In the genomic region with DNA sequence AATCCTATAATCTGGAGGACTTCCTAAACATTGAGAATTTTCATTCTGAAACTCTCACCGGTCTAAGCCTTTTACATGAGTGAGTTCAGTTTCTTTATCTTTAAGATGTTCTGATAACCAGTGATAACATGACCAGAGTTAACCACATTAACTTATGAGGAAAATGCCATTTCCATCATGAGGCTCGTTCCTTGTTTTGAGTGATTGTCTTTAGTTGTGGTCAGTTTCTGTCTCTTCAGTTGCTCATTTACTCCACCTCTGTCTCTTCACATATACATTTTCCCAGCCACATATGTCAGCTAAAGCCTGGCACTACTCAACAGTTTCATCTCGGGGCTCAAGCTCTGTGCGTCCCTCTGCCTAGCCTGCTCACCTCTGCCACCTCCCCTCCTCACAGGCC, we compare ENCODE assay signal across 13 cellular contexts.
DNase-seq lines count a peak whose midpoint lies in the region; ATAC-seq, FAIRE-seq and TF ChIP-seq lines count a peak whose summit lies in the region.
"Had no signal": no experiment of that assay in that cellular context is flagged by ENCODE, and none has a peak within 500 bp of the region (broad histone marks: within the 10 kb centered on the region; RNA-seq: fewer than 3 reads in every experiment).

No MANE protein-coding gene starts in this region.

- intact Hi-C loops in sciatic nerve (cut with DNase I) = no loop called here

- H3K4me1 ChIP-seq in keratinocyte (ENCODE audit: control insufficient read depth, extremely low read depth, insufficient read depth, low read length) = peaks cover 32% of the 10 kb centered on the region
- peaks cover 32% of the 10 kb centered on the region for H3K4me1 ChIP-seq in smooth muscle cell (ENCODE audit: low read depth)

- no peaks in the 10 kb centered on the region for H3K27me3 Mint-ChIP-seq in activated CD8-positive, alpha-beta T cell treated with anti-CD3 and anti-CD28 coated beads, Interleukin-2, amount 10 ng/mL, durations not matched to agents 7 days and 5 days (ENCODE audit: low read depth)
- H3K27me3 Mint-ChIP-seq: activated B cell treated with CpG ODN at 0.5 μM for 24 hours; activated naive CD4-positive, alpha-beta T cell treated with anti-CD3 and anti-CD28 coated beads, Interleukin-2, amount 50 U/mL, for 24 hours; stimulated activated naive B cell treated with anti-CD40 and anti-IgM and Interleukin-4, amounts not matched to agents 10 μg/mL and 1 μg/mL and 100 μg/mL, for 72 hours had no signal

- POLR2A ChIA-PET in activated CD8-positive, alpha-beta T cell treated with anti-CD3 and anti-CD28 coated beads, Interleukin-2, amount 10 ng/mL, durations not matched to agents 7 days and 5 days (lab: Charles Lee) = no interaction called here

- no peak overlapping the region for H3K4me3 ChIP-seq in Jurkat, Clone E6-1 (ENCODE audit: low read length)
- no peak overlapping the region for H3K4me3 ChIP-seq in keratinocyte (ENCODE audit: control insufficient read depth in 2 of 3, extremely low read depth in 1 of 3, insufficient read depth in 2 of 3, low read depth in 1 of 3, low read length in 3 of 3)
- H3K4me3 ChIP-seq in smooth muscle cell = no peak overlapping the region

- H3K9me1 ChIP-seq in keratinocyte (ENCODE audit: control insufficient read depth, extremely low read depth, insufficient read depth, low read length) = no peaks in the 10 kb centered on the region

- peak; percentile 65 for FAIRE-seq in keratinocyte (lab: Jason Lieb, UNC)
- FAIRE-seq: H54 had no signal

- no peak for ATAC-seq in activated CD8-positive, alpha-beta T cell treated with anti-CD3 and anti-CD28 coated beads, Interleukin-2, amount 10 ng/mL, durations not matched to agents 7 days and 5 days
- no peak for ATAC-seq in sciatic nerve
- ATAC-seq: stimulated activated naive B cell treated with anti-CD40 and anti-IgM and Interleukin-4, amounts not matched to agents 10 μg/mL and 1 μg/mL and 100 μg/mL, for 72 hours had no signal

- H3K27ac Mint-ChIP-seq in activated CD8-positive, alpha-beta T cell treated with anti-CD3 and anti-CD28 coated beads, Interleukin-2, amount 10 ng/mL, durations not matched to agents 7 days and 5 days = peak overlapping the region; percentile 58
- H3K27ac Mint-ChIP-seq: activated B cell treated with CpG ODN at 0.5 μM for 24 hours; activated naive CD4-positive, alpha-beta T cell treated with anti-CD3 and anti-CD28 coated beads, Interleukin-2, amount 50 U/mL, for 24 hours; stimulated activated naive B cell treated with anti-CD40 and anti-IgM and Interleukin-4, amounts not matched to agents 10 μg/mL and 1 μg/mL and 100 μg/mL, for 72 hours had no signal

- H3K36me3 Mint-ChIP-seq in activated CD8-positive, alpha-beta T cell treated with anti-CD3 and anti-CD28 coated beads, Interleukin-2, amount 10 ng/mL, durations not matched to agents 7 days and 5 days (ENCODE audit: low read depth) = peaks cover 11% of the 10 kb centered on the region

- H3F3A ChIP-seq in smooth muscle cell (ENCODE audit: low read depth) = peaks cover 11% of the 10 kb centered on the region

- H4K20me1 ChIP-seq in keratinocyte (ENCODE audit: control insufficient read depth, extremely low read depth, insufficient read depth, low read length) (no peaks in the 10 kb centered on the region), smooth muscle cell (ENCODE audit: low read depth) (no peaks in the 10 kb centered on the region)

- TF ChIP-seq CTCF in keratinocyte (optimal IDR thresholded peaks at IDR 0.05 in 1 of 3, IDR thresholded peaks at IDR 0.05 in 1 of 3, conservative IDR thresholded peaks at IDR 0.05 in 1 of 3; ENCODE audit: extremely low read depth in 1 of 3, insufficient read depth in 2 of 3, low read length in 3 of 3) (no peak), smooth muscle cell (IDR thresholded peaks at IDR 0.05; ENCODE audit: borderline replicate concordance, insufficient read depth, poor library complexity, severe bottlenecking) (no peak)

- 32% methylated on average over 4 of the region's 4 CpGs for WGBS in smooth muscle cell (ENCODE audit: low lambda C conversion rate)

- no peak overlapping the region for H3K4me3 Mint-ChIP-seq in activated CD8-positive, alpha-beta T cell treated with anti-CD3 and anti-CD28 coated beads, Interleukin-2, amount 10 ng/mL, durations not matched to agents 7 days and 5 days
- H3K4me3 Mint-ChIP-seq: activated B cell treated with CpG ODN at 0.5 μM for 24 hours; activated naive CD4-positive, alpha-beta T cell treated with anti-CD3 and anti-CD28 coated beads, Interleukin-2, amount 50 U/mL, for 24 hours; stimulated activated naive B cell treated with anti-CD40 and anti-IgM and Interleukin-4, amounts not matched to agents 10 μg/mL and 1 μg/mL and 100 μg/mL, for 72 hours had no signal

- peak; percentile 7 for DNase-seq in Jurkat, Clone E6-1 (ENCODE audit: low read depth, low spot score)
- DNase-seq in activated CD8-positive, alpha-beta T cell treated with anti-CD3 and anti-CD28 coated beads, Interleukin-2, amount 10 ng/mL, durations not matched to agents 7 days and 5 days = no peak
- DNase-seq in keratinocyte (ENCODE audit: low read depth, low spot score) (no peak), smooth muscle cell (lab: John Stamatoyannopoulos, UW; ENCODE audit: unreplicated experiment) (no peak), sciatic nerve (ENCODE audit: low spot score) (no peak), hypothalamus (lab: John Stamatoyannopoulos, UW) (no peak), cerebellar cortex (ENCODE audit: low spot score) (no peak)
- DNase-seq: activated B cell treated with CpG ODN at 0.5 μM for 24 hours; COR-L47; NCI-H1092; stimulated activated naive B cell treated with anti-CD40 and anti-IgM and Interleukin-4, amounts not matched to agents 10 μg/mL and 1 μg/mL and 100 μg/mL, for 72 hours had no signal

- H3K36me3 ChIP-seq in keratinocyte (ENCODE audit: control insufficient read depth in 2 of 2, extremely low read depth in 1 of 2, insufficient read depth in 2 of 2, low read length in 2 of 2) (peaks cover 0 to 3% of the 10 kb centered on the region in 2 experiments), smooth muscle cell (ENCODE audit: low read depth) (no peaks in the 10 kb centered on the region)

- H3K9me3 Mint-ChIP-seq in activated CD8-positive, alpha-beta T cell treated with anti-CD3 and anti-CD28 coated beads, Interleukin-2, amount 10 ng/mL, durations not matched to agents 7 days and 5 days (ENCODE audit: insufficient read depth) = no peaks in the 10 kb centered on the region
- H3K9me3 Mint-ChIP-seq: activated B cell treated with CpG ODN at 0.5 μM for 24 hours; activated naive CD4-positive, alpha-beta T cell treated with anti-CD3 and anti-CD28 coated beads, Interleukin-2, amount 50 U/mL, for 24 hours; stimulated activated naive B cell treated with anti-CD40 and anti-IgM and Interleukin-4, amounts not matched to agents 10 μg/mL and 1 μg/mL and 100 μg/mL, for 72 hours had no signal

- H3K27ac ChIP-seq in keratinocyte (ENCODE audit: control insufficient read depth, insufficient read depth, low read length) (no peak overlapping the region), smooth muscle cell (ENCODE audit: low read depth) (peak overlapping the region; percentile 81)

- H3K27me3 ChIP-seq in keratinocyte (ENCODE audit: control insufficient read depth, extremely low read depth, insufficient read depth, low read length) = no peaks in the 10 kb centered on the region
- H3K27me3 ChIP-seq in smooth muscle cell (ENCODE audit: low read depth) = no peaks in the 10 kb centered on the region

- H3K9me3 ChIP-seq in keratinocyte (ENCODE audit: control insufficient read depth, low read depth, low read length) (no peaks in the 10 kb centered on the region), smooth muscle cell (replicated peaks; ENCODE audit: low read depth) (no peaks in the 10 kb centered on the region)

- peaks cover 10% of the 10 kb centered on the region for H3K4me1 Mint-ChIP-seq in activated CD8-positive, alpha-beta T cell treated with anti-CD3 and anti-CD28 coated beads, Interleukin-2, amount 10 ng/mL, durations not matched to agents 7 days and 5 days (ENCODE audit: low read depth)
- H3K4me1 Mint-ChIP-seq: activated B cell treated with CpG ODN at 0.5 μM for 24 hours; stimulated activated naive B cell treated with anti-CD40 and anti-IgM and Interleukin-4, amounts not matched to agents 10 μg/mL and 1 μg/mL and 100 μg/mL, for 72 hours had no signal

- dilution Hi-C loops in keratinocyte (cut with MboI; ENCODE audit: extremely low pct_ligation_motif_present, low sequenced_read_pairs) = no loop called here

- H3K79me2 ChIP-seq in keratinocyte (ENCODE audit: control insufficient read depth, insufficient read depth, low read length) (no peaks in the 10 kb centered on the region), smooth muscle cell (ENCODE audit: low read depth) (no peaks in the 10 kb centered on the region)

- H2AFZ ChIP-seq in keratinocyte (ENCODE audit: control insufficient read depth, low read length) = no peak overlapping the region
- no peak overlapping the region for H2AFZ ChIP-seq in smooth muscle cell (ENCODE audit: low read depth)

- CTCF ChIA-PET in activated CD8-positive, alpha-beta T cell treated with anti-CD3 and anti-CD28 coated beads, Interleukin-2, amount 10 ng/mL, durations not matched to agents 7 days and 5 days (lab: Charles Lee) = interaction anchor here (1.1 to 1.4 kb wide), 2 partner anchors 11 to 38 kb away, joined by 3 read pairs; no protein-coding TSS in a partner anchor

- H3K9ac ChIP-seq in keratinocyte (ENCODE audit: control insufficient read depth, extremely low read depth, insufficient read depth, low read length) (no peak overlapping the region), smooth muscle cell (ENCODE audit: low read depth) (no peak overlapping the region)

- H3K4me2 ChIP-seq in keratinocyte (ENCODE audit: control insufficient read depth, extremely low read depth, insufficient read depth, low read depth, low read length) = no peak overlapping the region
- H3K4me2 ChIP-seq in smooth muscle cell = peak overlapping the region; percentile 66
